Comparison of ENCODE assay signal across 1 cellular context in the genomic region with DNA sequence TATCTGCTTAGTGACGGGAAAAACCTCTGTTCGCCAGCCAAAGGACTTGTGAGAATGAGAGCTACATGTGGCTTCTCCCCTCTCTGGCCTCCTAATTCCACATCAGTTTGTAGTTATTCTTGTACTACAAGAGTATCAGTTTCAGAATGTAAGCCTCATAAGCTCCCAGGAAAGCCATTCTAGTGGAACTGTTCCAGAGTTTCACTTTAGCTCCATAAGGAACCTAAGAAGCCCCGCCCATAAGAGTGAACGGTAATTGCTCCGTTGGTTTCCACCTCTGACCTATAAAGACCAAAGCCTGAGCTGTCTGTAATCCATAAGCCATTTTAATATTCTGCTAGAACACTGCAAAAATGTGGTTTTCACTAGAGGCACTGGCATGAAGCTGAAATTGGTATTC.
TF ChIP-seq lines count a peak whose summit lies in the region.

No MANE protein-coding gene starts in this region.

TF ChIP-seq in GM12878, 131 proteins besides CTCF, POLR2A, EP300 and RAD21 (continued from another document):
- TF ChIP-seq, protein P1, sequence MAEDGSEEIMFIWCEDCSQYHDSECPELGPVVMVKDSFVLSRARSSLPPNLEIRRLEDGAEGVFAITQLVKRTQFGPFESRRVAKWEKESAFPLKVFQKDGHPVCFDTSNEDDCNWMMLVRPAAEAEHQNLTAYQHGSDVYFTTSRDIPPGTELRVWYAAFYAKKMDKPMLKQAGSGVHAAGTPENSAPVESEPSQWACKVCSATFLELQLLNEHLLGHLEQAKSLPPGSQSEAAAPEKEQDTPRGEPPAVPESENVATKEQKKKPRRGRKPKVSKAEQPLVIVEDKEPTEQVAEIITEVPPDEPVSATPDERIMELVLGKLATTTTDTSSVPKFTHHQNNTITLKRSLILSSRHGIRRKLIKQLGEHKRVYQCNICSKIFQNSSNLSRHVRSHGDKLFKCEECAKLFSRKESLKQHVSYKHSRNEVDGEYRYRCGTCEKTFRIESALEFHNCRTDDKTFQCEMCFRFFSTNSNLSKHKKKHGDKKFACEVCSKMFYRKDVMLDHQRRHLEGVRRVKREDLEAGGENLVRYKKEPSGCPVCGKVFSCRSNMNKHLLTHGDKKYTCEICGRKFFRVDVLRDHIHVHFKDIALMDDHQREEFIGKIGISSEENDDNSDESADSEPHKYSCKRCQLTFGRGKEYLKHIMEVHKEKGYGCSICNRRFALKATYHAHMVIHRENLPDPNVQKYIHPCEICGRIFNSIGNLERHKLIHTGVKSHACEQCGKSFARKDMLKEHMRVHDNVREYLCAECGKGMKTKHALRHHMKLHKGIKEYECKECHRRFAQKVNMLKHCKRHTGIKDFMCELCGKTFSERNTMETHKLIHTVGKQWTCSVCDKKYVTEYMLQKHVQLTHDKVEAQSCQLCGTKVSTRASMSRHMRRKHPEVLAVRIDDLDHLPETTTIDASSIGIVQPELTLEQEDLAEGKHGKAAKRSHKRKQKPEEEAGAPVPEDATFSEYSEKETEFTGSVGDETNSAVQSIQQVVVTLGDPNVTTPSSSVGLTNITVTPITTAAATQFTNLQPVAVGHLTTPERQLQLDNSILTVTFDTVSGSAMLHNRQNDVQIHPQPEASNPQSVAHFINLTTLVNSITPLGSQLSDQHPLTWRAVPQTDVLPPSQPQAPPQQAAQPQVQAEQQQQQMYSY (CRISPR knock-in tag; IDR thresholded peaks at IDR 0.05) = no peak
- TF ChIP-seq GATAD2B (conservative IDR thresholded peaks at IDR 0.05; ENCODE audit: low read depth) (no peak), YBX1 (IDR thresholded peaks at IDR 0.05) (no peak), RUNX3 (IDR thresholded peaks at IDR 0.05; ENCODE audit: low read length) (peak; percentile 10; the same call in 1 of the 2 replicates), EED (IDR thresholded peaks at IDR 0.05; ENCODE audit: low read depth) (0 out of 2 replicates have a peak, but pooled peaks have one; percentile 10)
